8 cellular contexts compared by ENCODE assay signal in the genomic region with DNA sequence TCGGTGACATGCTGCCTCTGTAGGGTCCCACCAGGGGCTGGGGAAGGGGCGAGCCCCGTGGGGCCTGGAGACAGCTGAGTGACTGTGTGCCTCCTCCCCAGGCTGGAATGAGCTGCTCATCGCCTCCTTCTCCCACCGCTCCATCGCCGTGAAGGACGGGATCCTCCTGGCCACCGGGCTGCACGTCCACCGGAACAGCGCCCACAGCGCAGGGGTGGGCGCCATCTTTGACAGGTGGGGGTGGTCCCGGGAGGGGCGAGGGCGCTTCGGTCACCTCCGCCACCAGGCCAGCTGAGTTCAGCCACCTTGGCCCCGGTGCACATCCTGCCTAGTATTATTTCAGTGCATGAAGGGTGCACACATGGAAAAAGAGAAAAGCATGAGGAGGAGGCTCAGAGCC.
"Had no signal": no experiment of that assay in that cellular context is flagged by ENCODE, and none has a peak within 500 bp of the region (broad histone marks: within the 10 kb centered on the region; RNA-seq: fewer than 3 reads in every experiment).

No MANE protein-coding gene starts in this region.

- H2AFZ ChIP-seq: GM23338 had no signal

- H3K4me3 ChIP-seq: GM23338, K562 had no signal

- FAIRE-seq: H1, H54, HTR-8/SVneo, K562 had no signal

- ATAC-seq: GM23338, K562 had no signal

- DNase-seq: H9, HCEC 1CT, IMR-90 had no signal

- H3K4me2 ChIP-seq: GM23338 had no signal
